14 cellular contexts compared by ENCODE assay signal in the genomic region with DNA sequence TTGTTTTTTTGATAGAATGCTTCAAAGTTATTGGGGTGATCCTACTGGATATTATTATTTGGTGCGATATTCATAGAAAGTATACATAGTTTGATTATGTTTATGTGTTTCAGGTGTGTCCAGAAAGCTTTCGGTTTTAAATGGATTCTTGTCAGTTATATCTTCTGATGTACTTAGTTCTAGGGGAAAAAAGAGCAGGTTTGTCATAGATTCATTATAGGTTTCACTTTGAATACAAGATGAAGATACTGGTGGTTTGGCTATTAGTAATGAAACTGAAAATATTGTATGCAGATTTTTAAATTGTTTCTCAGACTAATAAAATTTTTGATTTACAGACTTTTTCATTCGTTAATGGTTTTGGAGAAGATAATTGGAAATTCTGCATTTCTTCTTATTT.
DNase-seq lines count a peak whose midpoint lies in the region; ATAC-seq and FAIRE-seq lines count a peak whose summit lies in the region.
"Had no signal": no experiment of that assay in that cellular context is flagged by ENCODE, and none has a peak within 500 bp of the region (broad histone marks: within the 10 kb centered on the region; RNA-seq: fewer than 3 reads in every experiment).

No MANE protein-coding gene starts in this region.

- H3K4me1 ChIP-seq in CD8-positive, alpha-beta memory T cell (ENCODE audit: insufficient read depth, low read length) = no peaks in the 10 kb centered on the region
- H3K4me1 ChIP-seq: upper lobe of right lung had no signal

- H3K36me3 Mint-ChIP-seq in CD8-positive, alpha-beta memory T cell = peaks cover 9 to 67% (median 18%) of the 10 kb centered on the region in 3 donors

- H3K9me3 ChIP-seq in CD8-positive, alpha-beta memory T cell (ENCODE audit: low read length) = no peaks in the 10 kb centered on the region
- H3K9me3 ChIP-seq: upper lobe of right lung had no signal

- no peak for DNase-seq in CD8-positive, alpha-beta memory T cell
- DNase-seq in left cardiac atrium = no peak
- no peak for DNase-seq in KBM-7
- DNase-seq in GM19239 (ENCODE audit: insufficient read length, low spot score) = no peak
- DNase-seq in NCI-H146 treated with DMSO at 0.1 percent for 48 hours (lab: John Stamatoyannopoulos, UW; ENCODE audit: unreplicated experiment) = no peak
- DNase-seq: activated naive CD4-positive, alpha-beta T cell; dorsolateral prefrontal cortex; GDM1; NCI-H1105; upper lobe of right lung had no signal

- ATAC-seq in GM19025 (IDR thresholded peaks at IDR 0.05; ENCODE audit: low read depth, unreplicated experiment) (peak; percentile 84), HG02623 (IDR thresholded peaks at IDR 0.05; ENCODE audit: unreplicated experiment) (peak; percentile 94), HG03442 (IDR thresholded peaks at IDR 0.05; ENCODE audit: unreplicated experiment) (peak; percentile 95), left cardiac atrium (no peak)
- ATAC-seq: upper lobe of right lung had no signal

- peaks cover 11% of the 10 kb centered on the region for H3K36me3 ChIP-seq in CD8-positive, alpha-beta memory T cell (ENCODE audit: insufficient read depth, low read length)

- H3K27me3 ChIP-seq in CD8-positive, alpha-beta memory T cell (ENCODE audit: insufficient read depth, low read length, poor library complexity, severe bottlenecking) = no peaks in the 10 kb centered on the region
- H3K27me3 ChIP-seq: dorsolateral prefrontal cortex, upper lobe of right lung had no signal

- no peak overlapping the region for H3K27ac ChIP-seq in CD8-positive, alpha-beta memory T cell (ENCODE audit: low read depth, low read length)
- H3K27ac ChIP-seq: HL-60, upper lobe of right lung had no signal

- H3K9me3 Mint-ChIP-seq in CD8-positive, alpha-beta memory T cell = no peaks in the 10 kb centered on the region

- peaks cover 22 to 33% (median 30%) of the 10 kb centered on the region in 3 donors for H3K4me1 Mint-ChIP-seq in CD8-positive, alpha-beta memory T cell

- intact Hi-C loops in left cardiac atrium (cut with DNase I) = no loop called here

- H3K27ac Mint-ChIP-seq in CD8-positive, alpha-beta memory T cell = peak overlapping the region in 4 of 8 donors; percentile 22 to 62 (median 38)

- no peak for FAIRE-seq in GM19239 (lab: Jason Lieb, UNC)

- peak overlapping the region in 5 of 7 donors; percentile 2 to 30 (median 13) for H3K4me3 Mint-ChIP-seq in CD8-positive, alpha-beta memory T cell

- CTCF ChIA-PET in CD8-positive, alpha-beta memory T cell (lab: Charles Lee) = no interaction called here

- in situ Hi-C loops in KBM-7 (cut with MboI; ENCODE audit: low pct_unique_long_range_greater_than_20kb, low sequenced_read_pairs) = no loop called here

- H3K4me3 ChIP-seq in CD8-positive, alpha-beta memory T cell (ENCODE audit: low read length) = no peak overlapping the region
- H3K4me3 ChIP-seq: dorsolateral prefrontal cortex, upper lobe of right lung had no signal

- POLR2A ChIA-PET in CD8-positive, alpha-beta memory T cell (lab: Charles Lee) = no interaction called here

- H3K27me3 Mint-ChIP-seq in CD8-positive, alpha-beta memory T cell = no peaks in the 10 kb centered on the region

Comparison
In these comparisons a context has a peak if more than half of its experiments do, and no peak if none do; other contexts are left out.
1. ATAC-seq: peak in GM19025 (single experiment), HG02623 (single experiment) and HG03442 (single experiment); none in left cardiac atrium (0 of 2).